Comparison of ENCODE assay signal across 22 cellular contexts in genomic region chr6:151230277-151230577, GRCh38. TPM values are rescaled to one million over a fixed set of nuclear protein-coding genes. Genes with fewer than 3 reads are reported as not detected.
DNase-seq lines count a peak whose midpoint lies in the region; ATAC-seq, FAIRE-seq and TF ChIP-seq lines count a peak whose summit lies in the region.
"Had no signal": no experiment of that assay in that cellular context is flagged by ENCODE, and none has a peak within 500 bp of the region (broad histone marks: within the 10 kb centered on the region; RNA-seq: fewer than 3 reads in every experiment).

No MANE protein-coding gene starts in this region.

- no peak overlapping the region for H3K23ac ChIP-seq in mesendoderm (ENCODE audit: low read length)

- H3K36me3 ChIP-seq in mammary epithelial cell (ENCODE audit: insufficient read depth, low read length) (no peaks in the 10 kb centered on the region), K562 (ENCODE audit: control insufficient read depth, insufficient read depth, low read length) (no peaks in the 10 kb centered on the region), mesendoderm (ENCODE audit: control insufficient read depth, insufficient read depth, low read length) (no peaks in the 10 kb centered on the region)
- H3K36me3 ChIP-seq: HAP-1 had no signal

- H3K4me3 ChIP-seq in mammary epithelial cell (replicated peaks in 1 of 3; ENCODE audit: insufficient read depth in 1 of 3, low read depth in 2 of 3, low read length in 3 of 3): no peak overlapping the region
- no peak overlapping the region for H3K4me3 ChIP-seq in K562
- H3K4me3 ChIP-seq in mesendoderm (ENCODE audit: low read length): no peak overlapping the region
- H3K4me3 ChIP-seq: A549, HAP-1 had no signal

- no peaks in the 10 kb centered on the region for H3K9me3 ChIP-seq in mammary epithelial cell (replicated peaks; ENCODE audit: insufficient read depth, low read length)
- H3K9me3 ChIP-seq in K562 (replicated peaks; ENCODE audit: control insufficient read depth, insufficient read depth, low read depth, low read length): no peaks in the 10 kb centered on the region
- H3K9me3 ChIP-seq: A549, HAP-1 had no signal

- H2BK5ac ChIP-seq in mesendoderm (ENCODE audit: low read length): no peak overlapping the region

- H4K8ac ChIP-seq in mesendoderm (ENCODE audit: low read depth, low read length): no peak overlapping the region

- peak overlapping the region; percentile 47 for H2AFZ ChIP-seq in mammary epithelial cell (ENCODE audit: low read depth, low read length)
- H2AFZ ChIP-seq in K562 (ENCODE audit: low read depth, low read length): peak overlapping the region; percentile 91

- H3K4me2 ChIP-seq in mammary epithelial cell (ENCODE audit: insufficient read depth, low read depth, low read length) (no peak overlapping the region), K562 (ENCODE audit: insufficient read depth, low read length) (peak overlapping the region; percentile 67), mesendoderm (ENCODE audit: low read length) (no peak overlapping the region)
- H3K4me2 ChIP-seq: A549 had no signal

- no peak for TF ChIP-seq POLR2A in K562 (conservative IDR thresholded peaks at IDR 0.05)

- TF ChIP-seq RAD21 in K562 (CRISPR knock-in tag; conservative IDR thresholded peaks at IDR 0.05 in 1 of 2, IDR thresholded peaks at IDR 0.05 in 1 of 2): no peak

- H3K79me2 ChIP-seq in mammary epithelial cell (ENCODE audit: insufficient read depth, low read length) (no peaks in the 10 kb centered on the region), K562 (ENCODE audit: control insufficient read depth, insufficient read depth, low read length) (no peaks in the 10 kb centered on the region), mesendoderm (ENCODE audit: control insufficient read depth, insufficient read depth, low read length) (no peaks in the 10 kb centered on the region)

- no peak overlapping the region for H3K4ac ChIP-seq in mesendoderm (ENCODE audit: low read depth, low read length)

- H3K4me1 Mint-ChIP-seq in MCF 10A (ENCODE audit: insufficient read depth, unreplicated experiment): no peaks in the 10 kb centered on the region
- H3K4me1 Mint-ChIP-seq: IgD-negative memory B cell had no signal

- no peak for FAIRE-seq in K562 (lab: Jason Lieb, UNC)
- FAIRE-seq: A549, GM12892, GM18507, HepG2 had no signal

- dilution Hi-C loops in mammary epithelial cell (cut with HindIII; ENCODE audit: low sequenced_read_pairs): loop anchor here (5.0 kb wide), 1 partner anchor 73 kb away; no protein-coding TSS in a partner anchor

- POLR2A ChIA-PET in MCF 10A (lab: Yijun Ruan, JAX): no interaction called here
- POLR2A ChIA-PET in K562 (lab: Yijun Ruan, JAX): interaction anchor here (0.6 to 1.7 kb wide), 6 partner anchors 13 to 633 kb away, joined by 3 to 4 read pairs (median 3); no protein-coding TSS in a partner anchor
- POLR2A ChIA-PET in RWPE1 (lab: Yijun Ruan, JAX; ENCODE audit: low non-redundant PET): no interaction called here

- no peak for DNase-seq in mammary epithelial cell
- DNase-seq in MCF 10A (ENCODE audit: unreplicated experiment): no peak
- no peak for DNase-seq in K562 (ENCODE audit: extremely low read depth in 1 of 4, low spot score in 3 of 4)
- peak; percentile 42 for DNase-seq in mesendoderm
- no peak for DNase-seq in Right ventricle myocardium inferior (ENCODE audit: missing footprints)
- DNase-seq in RWPE1 (ENCODE audit: low spot score): no peak
- DNase-seq in NCI-H446 (lab: John Stamatoyannopoulos, UW): no peak
- DNase-seq: AML-193; CD4-positive, alpha-beta T cell; DMS153; DMS79; GDM1; HFFc6 had no signal

- peaks cover 14% of the 10 kb centered on the region for H3K27me3 Mint-ChIP-seq in MCF 10A (ENCODE audit: insufficient read depth, unreplicated experiment)

- H2AK5ac ChIP-seq in mesendoderm (ENCODE audit: low read length): no peak overlapping the region

- H2BK15ac ChIP-seq in mesendoderm (replicated peaks; ENCODE audit: low read depth): no peak overlapping the region

- no peak for TF ChIP-seq EP300 in K562 (IDR thresholded peaks at IDR 0.05; ENCODE audit: low read length)

- H3K79me1 ChIP-seq in mesendoderm (ENCODE audit: low read length): no peaks in the 10 kb centered on the region

- H3K27me3 ChIP-seq in mammary epithelial cell (ENCODE audit: insufficient read depth, low read length) (no peaks in the 10 kb centered on the region), K562 (ENCODE audit: control insufficient read depth in 2 of 2, insufficient read depth in 2 of 2, low read length in 2 of 2) (no peaks in the 10 kb centered on the region), mesendoderm (ENCODE audit: insufficient read depth, low read length, poor library complexity) (no peaks in the 10 kb centered on the region)

- H3K4me3 Mint-ChIP-seq in MCF 10A (ENCODE audit: unreplicated experiment): no peak overlapping the region
- H3K4me3 Mint-ChIP-seq: CD4-positive, alpha-beta T cell; HFFc6; IgD-negative memory B cell had no signal

- CTCF ChIA-PET in mammary epithelial cell (lab: Charles Lee; ENCODE audit: low non-redundant PET): no interaction called here
- CTCF ChIA-PET in MCF 10A (lab: Yijun Ruan, JAX): no interaction called here
- CTCF ChIA-PET in K562 (lab: Yijun Ruan, JAX; ENCODE audit: low intra/inter-chr PET ratio): no interaction called here
- CTCF ChIA-PET in RWPE1 (lab: Yijun Ruan, JAX): no interaction called here

- H4K5ac ChIP-seq in mesendoderm (ENCODE audit: low read length): no peak overlapping the region

- no peaks in the 10 kb centered on the region for H3K36me3 Mint-ChIP-seq in MCF 10A (ENCODE audit: insufficient read depth, unreplicated experiment)

- BruUV-seq in mammary epithelial cell (replicated peaks; lab: Mats Ljungman, UMichigan) (no TSS peak), MCF 10A (replicated peaks; lab: Mats Ljungman, UMichigan) (no TSS peak), K562 (replicated peaks; lab: Mats Ljungman, UMichigan) (no TSS peak)

- H3K56ac ChIP-seq in mesendoderm (ENCODE audit: low read length): no peak overlapping the region

- no peak overlapping the region for H3K18ac ChIP-seq in mesendoderm (ENCODE audit: low read length)

- intact Hi-C loops in mammary epithelial cell (cut with micrococcal nuclease) (no loop called here), MCF 10A (cut with micrococcal nuclease) (no loop called here), K562 (cut with micrococcal nuclease) (no loop called here), Right ventricle myocardium inferior (cut with DNase I) (no loop called here)

- H3K9me3 Mint-ChIP-seq in MCF 10A (ENCODE audit: unreplicated experiment): no peaks in the 10 kb centered on the region
- H3K9me3 Mint-ChIP-seq: CD4-positive, alpha-beta T cell; HFFc6; IgD-negative memory B cell had no signal

- no peak overlapping the region for H3K27ac Mint-ChIP-seq in MCF 10A (ENCODE audit: low read depth, unreplicated experiment)
- H3K27ac Mint-ChIP-seq: CD4-positive, alpha-beta T cell; HFFc6; IgD-negative memory B cell had no signal

- WGBS in mammary epithelial cell (ENCODE audit: low coverage, missing lambda C conversion rate): 67% methylated on average over 4 of the region's 4 CpGs
- WGBS in K562 (ENCODE audit: insufficient coverage, low coverage, missing lambda C conversion rate): 87% methylated on average over 4 of the region's 4 CpGs
- no CpG with 5 or more reads among the region's 4 CpGs for WGBS in mesendoderm (ENCODE audit: extremely low coverage, insufficient coverage, low lambda C conversion rate)

- H4K20me1 ChIP-seq in mammary epithelial cell (ENCODE audit: insufficient read depth, low read length) (no peaks in the 10 kb centered on the region), K562 (replicated peaks; ENCODE audit: control insufficient read depth, insufficient read depth, low read length) (no peaks in the 10 kb centered on the region)

- no peak for TF ChIP-seq CTCF in mammary epithelial cell (conservative IDR thresholded peaks at IDR 0.05 in 1 of 2, IDR thresholded peaks at IDR 0.05 in 1 of 2; ENCODE audit: extremely low read depth in 1 of 2, insufficient read depth in 1 of 2, low read depth in 1 of 2, low read length in 2 of 2)
- TF ChIP-seq CTCF in MCF 10A (IDR thresholded peaks at IDR 0.05; ENCODE audit: unreplicated experiment): no peak
- no peak for TF ChIP-seq CTCF in K562 (IDR thresholded peaks at IDR 0.05 in 2 of 3, conservative IDR thresholded peaks at IDR 0.05 in 1 of 3; ENCODE audit: insufficient read depth in 2 of 3, low read depth in 1 of 3, low read length in 3 of 3)
- TF ChIP-seq CTCF in RWPE1 (conservative IDR thresholded peaks at IDR 0.05; ENCODE audit: low read depth): no peak

- H3K9ac ChIP-seq in mammary epithelial cell (ENCODE audit: insufficient read depth, low read length): no peak overlapping the region
- peak overlapping the region; percentile 76 to 86; a peak in 3 of 4 replicates for H3K9ac ChIP-seq in K562 (ENCODE audit: insufficient read depth in 1 of 2, low read depth in 2 of 2, low read length in 2 of 2)
- no peak overlapping the region for H3K9ac ChIP-seq in mesendoderm (ENCODE audit: low read length)

- H3K27ac ChIP-seq in mammary epithelial cell (ENCODE audit: insufficient read depth, low read depth, low read length) (no peak overlapping the region), K562 (ENCODE audit: extremely low read depth, low read depth, low read length) (peak overlapping the region; percentile 87), mesendoderm (ENCODE audit: low read depth, low read length) (no peak overlapping the region), RWPE1 (no peak overlapping the region)
- H3K27ac ChIP-seq: 22Rv1, A549, C4-2B, HL-60 had no signal

- no peak overlapping the region for H2BK120ac ChIP-seq in mesendoderm (ENCODE audit: low read depth, low read length)

- in situ Hi-C loops in mammary epithelial cell (cut with MboI; ENCODE audit: low sequenced_read_pairs in 2 of 2): no loop called here
- in situ Hi-C loops in K562 (cut with MboI): no loop called here

- H3K9me1 ChIP-seq in K562 (ENCODE audit: control insufficient read depth, insufficient read depth, low read length): no peaks in the 10 kb centered on the region

- ATAC-seq in K562: no peak
- ATAC-seq in Right ventricle myocardium inferior: no peak
- ATAC-seq: A549, HepG2 had no signal

- H3K4me1 ChIP-seq in mammary epithelial cell (ENCODE audit: insufficient read depth, low read length) (no peaks in the 10 kb centered on the region), K562 (replicated peaks in 1 of 2; ENCODE audit: control insufficient read depth in 2 of 2, insufficient read depth in 2 of 2, low read length in 2 of 2) (peaks cover 20 to 22% of the 10 kb centered on the region in 2 experiments), mesendoderm (ENCODE audit: control insufficient read depth, low read depth, low read length) (no peaks in the 10 kb centered on the region)
- H3K4me1 ChIP-seq: A549 had no signal

RNA-seq across cellular contexts. Expression of gene AKAP12, which starts 9.5 kb away (rescaled TPM):
- 10 to 100 TPM; 38.0 to 59.8 TPM for total RNA-seq in mammary epithelial cell
- polyA plus RNA-seq in mammary epithelial cell: 13.9 TPM
- polyA minus RNA-seq in mammary epithelial cell: 37.7 TPM
- total RNA-seq in MCF 10A (2022): 0.34 and 0.63 TPM in 2 replicates
- 0.44 and 0.67 TPM in 2 replicates for total RNA-seq in K562 (2011; cell fraction: chromatin; rRNA removed; ENCODE audit: low replicate concordance)
- 0.26 and 0.50 TPM in 2 replicates for total RNA-seq in K562 (2011; cell fraction: nucleolus; rRNA removed)
- 0.37 and 0.99 TPM in 2 replicates for total RNA-seq in K562 (2011; cell fraction: nucleoplasm; rRNA removed)
- total RNA-seq in K562 (2014; rRNA removed): 0.69 and 0.82 TPM in 2 replicates
- 0.55 and 0.93 TPM in 2 replicates for total RNA-seq in K562 (2014; rRNA removed; fragmentation: Illumina TruSeq; extraction: Trizol)
- 0.57 and 0.62 TPM in 2 replicates for total RNA-seq in K562 (2015; rRNA removed; fragmentation: Illumina TruSeq; extraction: Trizol)
- 0.72 and 1.0 TPM in 2 replicates for total RNA-seq in K562 (2021)
- 0.32 and 2.0 TPM in 2 replicates for polyA plus RNA-seq in K562 (2011; rRNA removed)
- 0.16 and 0.61 TPM in 2 replicates for polyA plus RNA-seq in K562 (2011; cell fraction: cytosol; rRNA removed)
- 0.45 and 1.2 TPM in 2 replicates for polyA plus RNA-seq in K562 (2011; cell fraction: nucleus; rRNA removed)
- 0.15 and 1.3 TPM in 2 replicates for polyA plus RNA-seq in K562 (2012)
- polyA plus RNA-seq in K562 (2014; fragmentation: Illumina TruSeq; extraction: Trizol): 0.64 and 0.67 TPM in 2 replicates
- polyA plus RNA-seq in K562 (2014; fragmentation: Nextera tagmentation; extraction: Ambion mirVana): under 1 TPM; 0.08 to 0.13 TPM
- 0.18 and 0.49 TPM in 2 replicates for polyA plus RNA-seq in K562 (2014; rRNA removed)
- polyA minus RNA-seq in K562 (2011; rRNA and poly(A)+ RNA removed): 1.0 and 3.6 TPM in 2 replicates
- polyA minus RNA-seq in K562 (2011; cell fraction: cytosol; rRNA and poly(A)+ RNA removed): 0.82 and 1.6 TPM in 2 replicates
- polyA minus RNA-seq in K562 (2011; cell fraction: nucleus; rRNA and poly(A)+ RNA removed): 0.33 and 0.54 TPM in 2 replicates
- 33.8 TPM for polyA plus RNA-seq in mesendoderm (2013, experiment 1 of 2)
- polyA plus RNA-seq in mesendoderm (2013, experiment 2 of 2): 34.4 TPM
- total RNA-seq in Right ventricle myocardium inferior: 18.1 TPM
- polyA plus RNA-seq: IgD-negative memory B cell had no signal

Comparison
In these comparisons a context has a peak if more than half of its experiments do, and no peak if none do; other contexts are left out.
1. H3K9ac ChIP-seq: peak in K562 (2 of 2); none in mammary epithelial cell (single experiment) and mesendoderm (single experiment).